In genomic region chr2:14960686-14961324, GRCh38 we compare ENCODE assay signal across 28 cellular contexts.
DNase-seq lines count a peak whose midpoint lies in the region; ATAC-seq and TF ChIP-seq lines count a peak whose summit lies in the region.
"Had no signal": no experiment of that assay in that cellular context is flagged by ENCODE, and none has a peak within 500 bp of the region (broad histone marks: within the 10 kb centered on the region; RNA-seq: fewer than 3 reads in every experiment).

No MANE protein-coding gene starts in this region.

- no peaks in the 10 kb centered on the region for H3K27me3 ChIP-seq in RWPE2 (ENCODE audit: insufficient read depth, poor library complexity, severe bottlenecking)
- H3K27me3 ChIP-seq: left lung, neural progenitor cell, pancreas, Peyer's patch had no signal

- H3K4me1 ChIP-seq in RWPE2 (ENCODE audit: insufficient read depth, poor library complexity, severe bottlenecking) = peaks cover 9% of the 10 kb centered on the region
- H3K4me1 ChIP-seq: left lung, neural progenitor cell, pancreas, Peyer's patch had no signal

- no peak for TF ChIP-seq CTCF in RWPE2 (IDR thresholded peaks at IDR 0.05; ENCODE audit: poor library complexity, severe bottlenecking)
- peak; percentile 10 for TF ChIP-seq CTCF in epithelial cell of esophagus (IDR thresholded peaks at IDR 0.05; ENCODE audit: insufficient read depth, low read depth, low read length, missing control alignments)

- no peaks in the 10 kb centered on the region for H3K36me3 ChIP-seq in RWPE2 (ENCODE audit: low read depth)
- H3K36me3 ChIP-seq: left lung, neural progenitor cell, pancreas, Peyer's patch had no signal

- in situ Hi-C loops in ACHN (cut with HindIII; ENCODE audit: low pct_ligation_motif_present, low pct_unique_long_range_greater_than_20kb, low sequenced_read_pairs) = no loop called here

- DNase-seq in HCEC 1CT (peak; percentile 23), RWPE2 (ENCODE audit: low spot score) (no peak), epithelial cell of esophagus (ENCODE audit: low read depth) (peak; percentile 67), renal cortical epithelial cell (ENCODE audit: low read depth) (peak; percentile 68), ACHN (no peak), NCI-H1105 treated with DMSO at 0.1 percent for 48 hours (lab: John Stamatoyannopoulos, UW) (no peak), DMS153 (lab: John Stamatoyannopoulos, UW) (no peak)
- DNase-seq: activated CD4-positive, alpha-beta T cell treated with anti-CD3 and anti-CD28 coated beads for 48 hours; activated CD8-positive, alpha-beta memory T cell treated with anti-CD3 and anti-CD28 coated beads for 24 hours; activated T-cell treated with anti-CD3 and anti-CD28 coated beads for 4 hours; amygdala; C1 segment of cervical spinal cord; central memory CD4-positive, alpha-beta T cell; COR-L47; DMS79 treated with DMSO at 0.1 percent for 48 hours; GF-D8; hypothalamus; immature natural killer cell; KBM-7; left lung; NCI-H1436 treated with DMSO at 0.1 percent for 48 hours; pancreas; Peyer's patch; retina had no signal

- H3K27ac ChIP-seq in RWPE2 (ENCODE audit: poor library complexity, severe bottlenecking) = no peak overlapping the region
- H3K27ac ChIP-seq: left lung, neural progenitor cell, pancreas, Peyer's patch, VCaP had no signal

- H3K9me3 ChIP-seq in RWPE2 (ENCODE audit: severe bottlenecking) = no peaks in the 10 kb centered on the region
- H3K9me3 ChIP-seq: left lung, pancreas, Peyer's patch had no signal

- ATAC-seq in RWPE2 (ENCODE audit: low read depth) = peak; percentile 95
- ATAC-seq: activated naive CD4-positive, alpha-beta T cell treated with anti-CD3 and anti-CD28 coated beads, Interleukin-2, amount 50 U/mL, for 72 hours; left lung; pancreas; stimulated activated effector memory CD8-positive, alpha-beta T cell treated with anti-CD3 and anti-CD28 coated beads, Interleukin-12 subunit alpha, Interleukin-12 subunit beta, amount 100 ng/mL, for 72 hours had no signal

- H3K4me3 ChIP-seq in RWPE2 (ENCODE audit: severe bottlenecking) (no peak overlapping the region), epithelial cell of esophagus (ENCODE audit: low read length) (no peak overlapping the region)
- H3K4me3 ChIP-seq: left lung, neural progenitor cell, pancreas, Peyer's patch had no signal

Comparison
In these comparisons a context has a peak if more than half of its experiments do, and no peak if none do; other contexts are left out.
1. DNase-seq: peak in HCEC 1CT (single experiment), epithelial cell of esophagus (single experiment) and renal cortical epithelial cell (single experiment); none in RWPE2 (single experiment), ACHN (single experiment), NCI-H1105 treated with DMSO at 0.1 percent for 48 hours (single experiment) and DMS153 (single experiment).